ENCODE assay signal across 1 cellular context in genomic region chr7:25653412-25653811, GRCh38.
A peak's percentile ranks its signal among the peaks of the same experiment; 100 is the strongest.
TF ChIP-seq lines count a peak whose summit lies in the region.

No MANE protein-coding gene starts in this region.

TF ChIP-seq in K562, 482 proteins besides CTCF, POLR2A, EP300 and RAD21 (continued from another document):
- TF ChIP-seq GTF3C2 (IDR thresholded peaks at IDR 0.05; ENCODE audit: borderline replicate concordance, extremely low read depth, insufficient read length) = no peak
- TF ChIP-seq HBP1 (CRISPR knock-in tag; IDR thresholded peaks at IDR 0.05) = no peak
- no peak for TF ChIP-seq TARDBP (IDR thresholded peaks at IDR 0.05)
- no peak for TF ChIP-seq ZNF764 (CRISPR knock-in tag; IDR thresholded peaks at IDR 0.05; ENCODE audit: low read depth)
- TF ChIP-seq CHD7 (IDR thresholded peaks at IDR 0.05; ENCODE audit: low read depth, low read length) = no peak
- TF ChIP-seq ZNF23 (CRISPR knock-in tag; IDR thresholded peaks at IDR 0.05) = no peak
- TF ChIP-seq ZNF133 (CRISPR knock-in tag; IDR thresholded peaks at IDR 0.05) = no peak
- no peak for TF ChIP-seq ZNF696 (CRISPR knock-in tag; conservative IDR thresholded peaks at IDR 0.05)
- no peak for TF ChIP-seq MCM3 (IDR thresholded peaks at IDR 0.05)
- 0 out of 2 replicates have a peak, but pooled peaks have one; percentile 22 for TF ChIP-seq GABPA (tag; conservative IDR thresholded peaks at IDR 0.05; ENCODE audit: low read depth)
- TF ChIP-seq ZNF766 (CRISPR knock-in tag; conservative IDR thresholded peaks at IDR 0.05) = no peak
- TF ChIP-seq ESRRA (IDR thresholded peaks at IDR 0.05; ENCODE audit: borderline replicate concordance, low read depth) = no peak
- TF ChIP-seq KDM2B (CRISPR knock-in tag; IDR thresholded peaks at IDR 0.05) = no peak
- peak; percentile 44; the same call in 1 of the 2 replicates for TF ChIP-seq E4F1 (CRISPR knock-in tag; IDR thresholded peaks at IDR 0.05; ENCODE audit: borderline replicate concordance)
- no peak for TF ChIP-seq EHMT2 (IDR thresholded peaks at IDR 0.05)
- TF ChIP-seq ZNF41 (CRISPR knock-in tag; conservative IDR thresholded peaks at IDR 0.05) = no peak
- TF ChIP-seq BMI1 (IDR thresholded peaks at IDR 0.05; ENCODE audit: low read length) = no peak
- no peak for TF ChIP-seq KLF10 (CRISPR knock-in tag; IDR thresholded peaks at IDR 0.05)
- no peak for TF ChIP-seq NR2C2 (CRISPR knock-in tag; IDR thresholded peaks at IDR 0.05)
- 0 out of 2 replicates have a peak, but pooled peaks have one; percentile 19 for TF ChIP-seq NR2C2 (tag; IDR thresholded peaks at IDR 0.05)
